In the genomic region with DNA sequence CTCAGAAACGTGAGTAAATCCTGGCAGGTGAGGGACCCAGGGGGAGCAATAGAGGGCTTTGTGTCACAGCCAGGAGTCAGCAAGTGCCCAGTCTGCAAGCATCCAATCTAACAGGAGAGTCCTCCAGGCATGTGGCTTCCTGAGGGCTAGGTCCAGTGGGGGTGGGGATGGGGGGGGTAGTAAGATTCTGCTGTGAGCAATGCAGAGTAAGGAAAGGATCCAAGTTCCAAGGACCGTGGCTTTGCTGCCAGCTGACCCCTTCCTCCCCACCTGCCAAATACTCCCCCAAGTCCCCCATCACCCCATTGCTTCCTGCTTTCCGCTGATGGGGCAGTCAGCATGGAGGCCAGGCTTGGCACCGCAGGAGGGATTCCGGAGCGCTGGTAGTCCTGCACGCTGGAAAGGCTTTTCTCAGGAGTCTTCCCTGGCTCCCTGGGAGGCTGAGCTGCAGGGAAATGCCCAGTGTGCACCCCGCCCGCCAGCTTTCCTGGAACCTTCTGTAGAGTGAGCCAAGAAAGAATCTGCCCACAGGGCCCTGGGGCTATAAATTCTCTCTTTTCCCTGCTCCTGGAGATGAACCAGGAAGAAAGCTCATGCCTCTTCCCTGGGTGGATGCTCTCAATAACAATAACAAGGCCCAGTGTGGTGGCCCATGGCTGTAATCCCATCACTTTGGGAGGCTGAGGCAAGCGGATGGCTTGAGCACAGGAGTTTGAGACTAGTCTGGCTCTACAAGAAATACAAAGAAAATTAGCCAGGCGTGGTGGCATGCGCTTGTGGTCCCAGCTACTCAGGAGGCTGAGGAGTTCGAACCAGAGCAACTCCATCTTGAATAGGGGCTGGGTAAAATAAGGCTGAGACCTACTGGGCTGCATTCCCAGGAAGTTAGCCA, we compare ENCODE assay signal across 3 cellular contexts.
TF ChIP-seq lines count a peak whose summit lies in the region.

No MANE protein-coding gene starts in this region.

TF ChIP-seq in A549, 52 proteins besides CTCF, POLR2A, EP300 and RAD21 (continues in another document):
- TF ChIP-seq HOXB13 (CRISPR knock-in tag; IDR thresholded peaks at IDR 0.05; ENCODE audit: low read depth): peak; percentile 96
- TF ChIP-seq, protein P1, sequence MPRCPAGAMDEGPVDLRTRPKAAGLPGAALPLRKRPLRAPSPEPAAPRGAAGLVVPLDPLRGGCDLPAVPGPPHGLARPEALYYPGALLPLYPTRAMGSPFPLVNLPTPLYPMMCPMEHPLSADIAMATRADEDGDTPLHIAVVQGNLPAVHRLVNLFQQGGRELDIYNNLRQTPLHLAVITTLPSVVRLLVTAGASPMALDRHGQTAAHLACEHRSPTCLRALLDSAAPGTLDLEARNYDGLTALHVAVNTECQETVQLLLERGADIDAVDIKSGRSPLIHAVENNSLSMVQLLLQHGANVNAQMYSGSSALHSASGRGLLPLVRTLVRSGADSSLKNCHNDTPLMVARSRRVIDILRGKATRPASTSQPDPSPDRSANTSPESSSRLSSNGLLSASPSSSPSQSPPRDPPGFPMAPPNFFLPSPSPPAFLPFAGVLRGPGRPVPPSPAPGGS (IDR thresholded peaks at IDR 0.05): no peak
- no peak for TF ChIP-seq CBX8 (IDR thresholded peaks at IDR 0.05)
- no peak for TF ChIP-seq JUNB (IDR thresholded peaks at IDR 0.05)
- TF ChIP-seq CBX2 (IDR thresholded peaks at IDR 0.05; ENCODE audit: borderline replicate concordance, low read depth): no peak
- TF ChIP-seq ZFP36 (IDR thresholded peaks at IDR 0.05; ENCODE audit: borderline replicate concordance, partially characterized antibody): no peak
- no peak for TF ChIP-seq HDAC2 (IDR thresholded peaks at IDR 0.05)
- TF ChIP-seq, protein P2, sequence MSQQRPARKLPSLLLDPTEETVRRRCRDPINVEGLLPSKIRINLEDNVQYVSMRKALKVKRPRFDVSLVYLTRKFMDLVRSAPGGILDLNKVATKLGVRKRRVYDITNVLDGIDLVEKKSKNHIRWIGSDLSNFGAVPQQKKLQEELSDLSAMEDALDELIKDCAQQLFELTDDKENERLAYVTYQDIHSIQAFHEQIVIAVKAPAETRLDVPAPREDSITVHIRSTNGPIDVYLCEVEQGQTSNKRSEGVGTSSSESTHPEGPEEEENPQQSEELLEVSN (IDR thresholded peaks at IDR 0.05; ENCODE audit: borderline replicate concordance, low read depth): no peak
- TF ChIP-seq FOXS1 (CRISPR knock-in tag; IDR thresholded peaks at IDR 0.05): peak; percentile 33; the same call in 1 of the 2 replicates
- TF ChIP-seq MYC (IDR thresholded peaks at IDR 0.05; ENCODE audit: borderline replicate concordance, low read length): no peak
- peak; percentile 85 for TF ChIP-seq NPAS2 (CRISPR knock-in tag; IDR thresholded peaks at IDR 0.05; ENCODE audit: borderline replicate concordance)
- TF ChIP-seq ZC3H11A (IDR thresholded peaks at IDR 0.05): no peak
- peak; percentile 99 for TF ChIP-seq HEYL (CRISPR knock-in tag; IDR thresholded peaks at IDR 0.05)
- TF ChIP-seq, protein P3, sequence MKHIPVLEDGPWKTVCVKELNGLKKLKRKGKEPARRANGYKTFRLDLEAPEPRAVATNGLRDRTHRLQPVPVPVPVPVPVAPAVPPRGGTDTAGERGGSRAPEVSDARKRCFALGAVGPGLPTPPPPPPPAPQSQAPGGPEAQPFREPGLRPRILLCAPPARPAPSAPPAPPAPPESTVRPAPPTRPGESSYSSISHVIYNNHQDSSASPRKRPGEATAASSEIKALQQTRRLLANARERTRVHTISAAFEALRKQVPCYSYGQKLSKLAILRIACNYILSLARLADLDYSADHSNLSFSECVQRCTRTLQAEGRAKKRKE (CRISPR knock-in tag; IDR thresholded peaks at IDR 0.05; ENCODE audit: low read depth): peak; percentile 92
- TF ChIP-seq RCOR1 (IDR thresholded peaks at IDR 0.05; ENCODE audit: low read depth, low read length): no peak
- no peak for TF ChIP-seq MAZ (IDR thresholded peaks at IDR 0.05; ENCODE audit: borderline replicate concordance, low read depth, low read length)
- TF ChIP-seq CEBPB (IDR thresholded peaks at IDR 0.05): no peak
- no peak; a peak in 1 of 5 replicates for TF ChIP-seq JUN (IDR thresholded peaks at IDR 0.05)
- TF ChIP-seq ESRRA (IDR thresholded peaks at IDR 0.05; ENCODE audit: borderline replicate concordance, low read length): no peak
- no peak for TF ChIP-seq TFCP2L1 (CRISPR knock-in tag; IDR thresholded peaks at IDR 0.05)
- TF ChIP-seq KDM5A (IDR thresholded peaks at IDR 0.05): no peak

TF ChIP-seq in GM23338, 12 proteins besides CTCF, POLR2A, EP300 and RAD21 (continues in another document):
- TF ChIP-seq, protein P4, sequence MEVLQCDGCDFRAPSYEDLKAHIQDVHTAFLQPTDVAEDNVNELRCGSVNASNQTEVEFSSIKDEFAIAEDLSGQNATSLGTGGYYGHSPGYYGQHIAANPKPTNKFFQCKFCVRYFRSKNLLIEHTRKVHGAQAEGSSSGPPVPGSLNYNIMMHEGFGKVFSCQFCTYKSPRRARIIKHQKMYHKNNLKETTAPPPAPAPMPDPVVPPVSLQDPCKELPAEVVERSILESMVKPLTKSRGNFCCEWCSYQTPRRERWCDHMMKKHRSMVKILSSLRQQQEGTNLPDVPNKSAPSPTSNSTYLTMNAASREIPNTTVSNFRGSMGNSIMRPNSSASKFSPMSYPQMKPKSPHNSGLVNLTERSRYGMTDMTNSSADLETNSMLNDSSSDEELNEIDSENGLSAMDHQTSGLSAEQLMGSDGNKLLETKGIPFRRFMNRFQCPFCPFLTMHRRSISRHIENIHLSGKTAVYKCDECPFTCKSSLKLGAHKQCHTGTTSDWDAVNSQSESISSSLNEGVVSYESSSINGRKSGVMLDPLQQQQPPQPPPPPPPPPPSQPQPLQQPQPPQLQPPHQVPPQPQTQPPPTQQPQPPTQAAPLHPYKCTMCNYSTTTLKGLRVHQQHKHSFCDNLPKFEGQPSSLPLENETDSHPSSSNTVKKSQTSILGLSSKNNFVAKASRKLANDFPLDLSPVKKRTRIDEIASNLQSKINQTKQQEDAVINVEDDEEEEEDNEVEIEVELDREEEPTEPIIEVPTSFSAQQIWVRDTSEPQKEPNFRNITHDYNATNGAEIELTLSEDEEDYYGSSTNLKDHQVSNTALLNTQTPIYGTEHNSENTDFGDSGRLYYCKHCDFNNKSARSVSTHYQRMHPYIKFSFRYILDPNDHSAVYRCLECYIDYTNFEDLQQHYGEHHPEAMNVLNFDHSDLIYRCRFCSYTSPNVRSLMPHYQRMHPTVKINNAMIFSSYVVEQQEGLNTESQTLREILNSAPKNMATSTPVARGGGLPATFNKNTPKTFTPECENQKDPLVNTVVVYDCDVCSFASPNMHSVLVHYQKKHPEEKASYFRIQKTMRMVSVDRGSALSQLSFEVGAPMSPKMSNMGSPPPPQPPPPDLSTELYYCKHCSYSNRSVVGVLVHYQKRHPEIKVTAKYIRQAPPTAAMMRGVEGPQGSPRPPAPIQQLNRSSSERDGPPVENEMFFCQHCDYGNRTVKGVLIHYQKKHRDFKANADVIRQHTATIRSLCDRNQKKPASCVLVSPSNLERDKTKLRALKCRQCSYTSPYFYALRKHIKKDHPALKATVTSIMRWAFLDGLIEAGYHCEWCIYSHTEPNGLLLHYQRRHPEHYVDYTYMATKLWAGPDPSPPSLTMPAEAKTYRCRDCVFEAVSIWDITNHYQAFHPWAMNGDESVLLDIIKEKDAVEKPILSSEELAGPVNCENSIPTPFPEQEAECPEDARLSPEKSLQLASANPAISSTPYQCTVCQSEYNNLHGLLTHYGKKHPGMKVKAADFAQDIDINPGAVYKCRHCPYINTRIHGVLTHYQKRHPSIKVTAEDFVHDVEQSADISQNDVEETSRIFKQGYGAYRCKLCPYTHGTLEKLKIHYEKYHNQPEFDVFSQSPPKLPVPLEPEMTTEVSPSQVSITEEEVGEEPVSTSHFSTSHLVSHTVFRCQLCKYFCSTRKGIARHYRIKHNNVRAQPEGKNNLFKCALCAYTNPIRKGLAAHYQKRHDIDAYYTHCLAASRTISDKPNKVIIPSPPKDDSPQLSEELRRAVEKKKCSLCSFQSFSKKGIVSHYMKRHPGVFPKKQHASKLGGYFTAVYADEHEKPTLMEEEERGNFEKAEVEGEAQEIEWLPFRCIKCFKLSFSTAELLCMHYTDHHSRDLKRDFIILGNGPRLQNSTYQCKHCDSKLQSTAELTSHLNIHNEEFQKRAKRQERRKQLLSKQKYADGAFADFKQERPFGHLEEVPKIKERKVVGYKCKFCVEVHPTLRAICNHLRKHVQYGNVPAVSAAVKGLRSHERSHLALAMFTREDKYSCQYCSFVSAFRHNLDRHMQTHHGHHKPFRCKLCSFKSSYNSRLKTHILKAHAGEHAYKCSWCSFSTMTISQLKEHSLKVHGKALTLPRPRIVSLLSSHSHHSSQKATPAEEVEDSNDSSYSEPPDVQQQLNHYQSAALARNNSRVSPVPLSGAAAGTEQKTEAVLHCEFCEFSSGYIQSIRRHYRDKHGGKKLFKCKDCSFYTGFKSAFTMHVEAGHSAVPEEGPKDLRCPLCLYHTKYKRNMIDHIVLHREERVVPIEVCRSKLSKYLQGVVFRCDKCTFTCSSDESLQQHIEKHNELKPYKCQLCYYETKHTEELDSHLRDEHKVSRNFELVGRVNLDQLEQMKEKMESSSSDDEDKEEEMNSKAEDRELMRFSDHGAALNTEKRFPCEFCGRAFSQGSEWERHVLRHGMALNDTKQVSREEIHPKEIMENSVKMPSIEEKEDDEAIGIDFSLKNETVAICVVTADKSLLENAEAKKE (CRISPR knock-in tag; IDR thresholded peaks at IDR 0.05): no peak
- TF ChIP-seq, protein P5, sequence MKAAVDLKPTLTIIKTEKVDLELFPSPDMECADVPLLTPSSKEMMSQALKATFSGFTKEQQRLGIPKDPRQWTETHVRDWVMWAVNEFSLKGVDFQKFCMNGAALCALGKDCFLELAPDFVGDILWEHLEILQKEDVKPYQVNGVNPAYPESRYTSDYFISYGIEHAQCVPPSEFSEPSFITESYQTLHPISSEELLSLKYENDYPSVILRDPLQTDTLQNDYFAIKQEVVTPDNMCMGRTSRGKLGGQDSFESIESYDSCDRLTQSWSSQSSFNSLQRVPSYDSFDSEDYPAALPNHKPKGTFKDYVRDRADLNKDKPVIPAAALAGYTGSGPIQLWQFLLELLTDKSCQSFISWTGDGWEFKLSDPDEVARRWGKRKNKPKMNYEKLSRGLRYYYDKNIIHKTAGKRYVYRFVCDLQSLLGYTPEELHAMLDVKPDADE (IDR thresholded peaks at IDR 0.05): no peak
- TF ChIP-seq ZNF114 (CRISPR knock-in tag; IDR thresholded peaks at IDR 0.05) (no peak), STAT1 (IDR thresholded peaks at IDR 0.05; ENCODE audit: unreplicated experiment) (no peak), JUNB (IDR thresholded peaks at IDR 0.05; ENCODE audit: unreplicated experiment) (no peak)

TF ChIP-seq in GM12878, 131 proteins besides CTCF, POLR2A, EP300 and RAD21 (continues in another document):
- TF ChIP-seq, protein P6, sequence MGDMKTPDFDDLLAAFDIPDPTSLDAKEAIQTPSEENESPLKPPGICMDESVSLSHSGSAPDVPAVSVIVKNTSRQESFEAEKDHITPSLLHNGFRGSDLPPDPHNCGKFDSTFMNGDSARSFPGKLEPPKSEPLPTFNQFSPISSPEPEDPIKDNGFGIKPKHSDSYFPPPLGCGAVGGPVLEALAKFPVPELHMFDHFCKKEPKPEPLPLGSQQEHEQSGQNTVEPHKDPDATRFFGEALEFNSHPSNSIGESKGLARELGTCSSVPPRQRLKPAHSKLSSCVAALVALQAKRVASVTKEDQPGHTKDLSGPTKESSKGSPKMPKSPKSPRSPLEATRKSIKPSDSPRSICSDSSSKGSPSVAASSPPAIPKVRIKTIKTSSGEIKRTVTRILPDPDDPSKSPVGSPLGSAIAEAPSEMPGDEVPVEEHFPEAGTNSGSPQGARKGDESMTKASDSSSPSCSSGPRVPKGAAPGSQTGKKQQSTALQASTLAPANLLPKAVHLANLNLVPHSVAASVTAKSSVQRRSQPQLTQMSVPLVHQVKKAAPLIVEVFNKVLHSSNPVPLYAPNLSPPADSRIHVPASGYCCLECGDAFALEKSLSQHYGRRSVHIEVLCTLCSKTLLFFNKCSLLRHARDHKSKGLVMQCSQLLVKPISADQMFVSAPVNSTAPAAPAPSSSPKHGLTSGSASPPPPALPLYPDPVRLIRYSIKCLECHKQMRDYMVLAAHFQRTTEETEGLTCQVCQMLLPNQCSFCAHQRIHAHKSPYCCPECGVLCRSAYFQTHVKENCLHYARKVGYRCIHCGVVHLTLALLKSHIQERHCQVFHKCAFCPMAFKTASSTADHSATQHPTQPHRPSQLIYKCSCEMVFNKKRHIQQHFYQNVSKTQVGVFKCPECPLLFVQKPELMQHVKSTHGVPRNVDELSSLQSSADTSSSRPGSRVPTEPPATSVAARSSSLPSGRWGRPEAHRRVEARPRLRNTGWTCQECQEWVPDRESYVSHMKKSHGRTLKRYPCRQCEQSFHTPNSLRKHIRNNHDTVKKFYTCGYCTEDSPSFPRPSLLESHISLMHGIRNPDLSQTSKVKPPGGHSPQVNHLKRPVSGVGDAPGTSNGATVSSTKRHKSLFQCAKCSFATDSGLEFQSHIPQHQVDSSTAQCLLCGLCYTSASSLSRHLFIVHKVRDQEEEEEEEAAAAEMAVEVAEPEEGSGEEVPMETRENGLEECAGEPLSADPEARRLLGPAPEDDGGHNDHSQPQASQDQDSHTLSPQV (IDR thresholded peaks at IDR 0.05): no peak
- TF ChIP-seq HCFC1 (IDR thresholded peaks at IDR 0.05; ENCODE audit: low read length): no peak
- no peak for TF ChIP-seq TAF1 (IDR thresholded peaks at IDR 0.05; ENCODE audit: borderline replicate concordance, low read depth, low read length)
- TF ChIP-seq, protein P7, sequence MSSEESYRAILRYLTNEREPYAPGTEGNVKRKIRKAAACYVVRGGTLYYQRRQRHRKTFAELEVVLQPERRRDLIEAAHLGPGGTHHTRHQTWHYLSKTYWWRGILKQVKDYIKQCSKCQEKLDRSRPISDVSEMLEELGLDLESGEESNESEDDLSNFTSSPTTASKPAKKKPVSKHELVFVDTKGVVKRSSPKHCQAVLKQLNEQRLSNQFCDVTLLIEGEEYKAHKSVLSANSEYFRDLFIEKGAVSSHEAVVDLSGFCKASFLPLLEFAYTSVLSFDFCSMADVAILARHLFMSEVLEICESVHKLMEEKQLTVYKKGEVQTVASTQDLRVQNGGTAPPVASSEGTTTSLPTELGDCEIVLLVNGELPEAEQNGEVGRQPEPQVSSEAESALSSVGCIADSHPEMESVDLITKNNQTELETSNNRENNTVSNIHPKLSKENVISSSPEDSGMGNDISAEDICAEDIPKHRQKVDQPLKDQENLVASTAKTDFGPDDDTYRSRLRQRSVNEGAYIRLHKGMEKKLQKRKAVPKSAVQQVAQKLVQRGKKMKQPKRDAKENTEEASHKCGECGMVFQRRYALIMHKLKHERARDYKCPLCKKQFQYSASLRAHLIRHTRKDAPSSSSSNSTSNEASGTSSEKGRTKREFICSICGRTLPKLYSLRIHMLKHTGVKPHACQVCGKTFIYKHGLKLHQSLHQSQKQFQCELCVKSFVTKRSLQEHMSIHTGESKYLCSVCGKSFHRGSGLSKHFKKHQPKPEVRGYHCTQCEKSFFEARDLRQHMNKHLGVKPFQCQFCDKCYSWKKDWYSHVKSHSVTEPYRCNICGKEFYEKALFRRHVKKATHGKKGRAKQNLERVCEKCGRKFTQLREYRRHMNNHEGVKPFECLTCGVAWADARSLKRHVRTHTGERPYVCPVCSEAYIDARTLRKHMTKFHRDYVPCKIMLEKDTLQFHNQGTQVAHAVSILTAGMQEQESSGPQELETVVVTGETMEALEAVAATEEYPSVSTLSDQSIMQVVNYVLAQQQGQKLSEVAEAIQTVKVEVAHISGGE (CRISPR knock-in tag; IDR thresholded peaks at IDR 0.05): no peak
- no peak for TF ChIP-seq ZNF24 (IDR thresholded peaks at IDR 0.05)
- TF ChIP-seq PAX8 (IDR thresholded peaks at IDR 0.05): no peak
- TF ChIP-seq POLR2AphosphoS5 (IDR thresholded peaks at IDR 0.05; ENCODE audit: low read length): no peak
